Comparison of ENCODE assay signal across 1 cellular context in the genomic region with DNA sequence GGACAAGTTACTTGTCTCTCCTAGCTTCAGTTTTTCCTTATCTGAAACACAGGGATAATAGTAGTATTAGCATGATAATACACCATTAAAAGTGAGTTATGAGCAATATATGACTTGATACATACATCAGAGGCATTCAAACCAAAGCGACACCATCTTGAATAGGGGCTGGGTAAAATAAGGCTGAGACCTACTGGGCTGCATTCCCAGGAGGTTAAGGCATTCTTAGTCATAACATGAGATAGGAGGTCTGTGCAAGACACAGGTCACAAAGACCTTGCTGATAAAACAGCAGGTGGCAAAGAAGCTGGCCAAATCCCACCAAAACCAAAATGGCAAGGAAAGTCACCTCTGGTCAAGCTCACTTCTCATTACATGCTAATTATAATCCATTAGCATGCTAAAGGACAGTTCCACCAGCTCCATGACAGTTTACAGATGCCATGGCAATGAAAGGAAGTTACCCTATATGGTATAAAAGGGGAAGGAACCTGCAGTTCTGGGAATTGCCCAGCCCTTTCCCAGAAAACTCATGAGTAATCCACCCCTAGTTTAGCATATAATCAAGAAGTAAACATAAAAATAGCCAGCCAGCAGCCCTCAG.
A peak's percentile ranks its signal among the peaks of the same experiment; 100 is the strongest.
TF ChIP-seq lines count a peak whose summit lies in the region.

No MANE protein-coding gene starts in this region.

TF ChIP-seq in K562, 482 proteins besides CTCF, POLR2A, EP300 and RAD21 (continued from another document and continues in another):
- TF ChIP-seq, protein P1, sequence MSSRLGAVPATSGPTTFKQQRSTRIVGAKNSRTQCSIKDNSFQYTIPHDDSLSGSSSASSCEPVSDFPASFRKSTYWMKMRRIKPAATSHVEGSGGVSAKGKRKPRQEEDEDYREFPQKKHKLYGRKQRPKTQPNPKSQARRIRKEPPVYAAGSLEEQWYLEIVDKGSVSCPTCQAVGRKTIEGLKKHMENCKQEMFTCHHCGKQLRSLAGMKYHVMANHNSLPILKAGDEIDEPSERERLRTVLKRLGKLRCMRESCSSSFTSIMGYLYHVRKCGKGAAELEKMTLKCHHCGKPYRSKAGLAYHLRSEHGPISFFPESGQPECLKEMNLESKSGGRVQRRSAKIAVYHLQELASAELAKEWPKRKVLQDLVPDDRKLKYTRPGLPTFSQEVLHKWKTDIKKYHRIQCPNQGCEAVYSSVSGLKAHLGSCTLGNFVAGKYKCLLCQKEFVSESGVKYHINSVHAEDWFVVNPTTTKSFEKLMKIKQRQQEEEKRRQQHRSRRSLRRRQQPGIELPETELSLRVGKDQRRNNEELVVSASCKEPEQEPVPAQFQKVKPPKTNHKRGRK (tag; IDR thresholded peaks at IDR 0.05), result no peak
- TF ChIP-seq SMARCB1 (IDR thresholded peaks at IDR 0.05; ENCODE audit: insufficient read length, low read depth) (no peak), TGIF2 (CRISPR knock-in tag; IDR thresholded peaks at IDR 0.05) (no peak), ZNF311 (CRISPR knock-in tag; IDR thresholded peaks at IDR 0.05) (peak; percentile 95), C11orf30 (IDR thresholded peaks at IDR 0.05; ENCODE audit: low read depth) (no peak), ZNF644 (tag; IDR thresholded peaks at IDR 0.05; ENCODE audit: low read depth) (peak; percentile 80; the same call in 1 of the 2 replicates), DACH1 (IDR thresholded peaks at IDR 0.05; ENCODE audit: partially characterized antibody) (no peak), ZNF184 (CRISPR knock-in tag; IDR thresholded peaks at IDR 0.05) (no peak), POLR2AphosphoS2 (IDR thresholded peaks at IDR 0.05; ENCODE audit: low read length) (no peak), NCOA6 (IDR thresholded peaks at IDR 0.05) (no peak), CBFA2T2 (conservative IDR thresholded peaks at IDR 0.05) (no peak), PTRF (tag; IDR thresholded peaks at IDR 0.05) (peak; percentile 91), ZNF23 (CRISPR knock-in tag; IDR thresholded peaks at IDR 0.05) (peak; percentile 88), BDP1 (IDR thresholded peaks at IDR 0.05; ENCODE audit: insufficient read depth, insufficient read length) (no peak), HMG20A (CRISPR knock-in tag; conservative IDR thresholded peaks at IDR 0.05) (no peak), RBM34 (IDR thresholded peaks at IDR 0.05; ENCODE audit: borderline replicate concordance, insufficient read depth, low read length) (no peak), PPARD (CRISPR knock-in tag; IDR thresholded peaks at IDR 0.05) (no peak), GATAD2A (IDR thresholded peaks at IDR 0.05) (no peak), JUND (IDR thresholded peaks at IDR 0.05; ENCODE audit: borderline replicate concordance, low read depth, low read length) (peak; percentile 62; the same call in 1 of the 2 replicates), JUND (tag; IDR thresholded peaks at IDR 0.05; ENCODE audit: borderline replicate concordance, low read depth, low read length) (peak; percentile 74; the same call in 2 of the 3 replicates), CREB1 (IDR thresholded peaks at IDR 0.05) (no peak), CREB1 (CRISPR knock-in tag; IDR thresholded peaks at IDR 0.05) (no peak), ZBTB8A (IDR thresholded peaks at IDR 0.05; ENCODE audit: partially characterized antibody) (no peak), NFYB (IDR thresholded peaks at IDR 0.05; ENCODE audit: extremely low read depth, insufficient read length) (no peak), PHB (CRISPR knock-in tag; IDR thresholded peaks at IDR 0.05) (no peak), KLF1 (tag; IDR thresholded peaks at IDR 0.05) (no peak), MYNN (IDR thresholded peaks at IDR 0.05) (no peak), MYNN (CRISPR knock-in tag; IDR thresholded peaks at IDR 0.05) (no peak), SIN3B (IDR thresholded peaks at IDR 0.05; ENCODE audit: low read depth) (no peak), ILK (tag; IDR thresholded peaks at IDR 0.05; ENCODE audit: borderline replicate concordance, low read depth) (peak; percentile 60; the same call in 1 of the 2 replicates), ADNP (tag; IDR thresholded peaks at IDR 0.05) (no peak), ZNF583 (CRISPR knock-in tag; IDR thresholded peaks at IDR 0.05) (peak; percentile 81), MEF2D (tag; conservative IDR thresholded peaks at IDR 0.05; ENCODE audit: low read depth) (peak; percentile 92), DPF2 (IDR thresholded peaks at IDR 0.05) (peak; percentile 30; the same call in 1 of the 2 replicates), TEAD4 (IDR thresholded peaks at IDR 0.05; ENCODE audit: low read length) (no peak), TEAD4 (CRISPR knock-in tag; IDR thresholded peaks at IDR 0.05; ENCODE audit: borderline replicate concordance) (no peak)
- TF ChIP-seq, protein P2, sequence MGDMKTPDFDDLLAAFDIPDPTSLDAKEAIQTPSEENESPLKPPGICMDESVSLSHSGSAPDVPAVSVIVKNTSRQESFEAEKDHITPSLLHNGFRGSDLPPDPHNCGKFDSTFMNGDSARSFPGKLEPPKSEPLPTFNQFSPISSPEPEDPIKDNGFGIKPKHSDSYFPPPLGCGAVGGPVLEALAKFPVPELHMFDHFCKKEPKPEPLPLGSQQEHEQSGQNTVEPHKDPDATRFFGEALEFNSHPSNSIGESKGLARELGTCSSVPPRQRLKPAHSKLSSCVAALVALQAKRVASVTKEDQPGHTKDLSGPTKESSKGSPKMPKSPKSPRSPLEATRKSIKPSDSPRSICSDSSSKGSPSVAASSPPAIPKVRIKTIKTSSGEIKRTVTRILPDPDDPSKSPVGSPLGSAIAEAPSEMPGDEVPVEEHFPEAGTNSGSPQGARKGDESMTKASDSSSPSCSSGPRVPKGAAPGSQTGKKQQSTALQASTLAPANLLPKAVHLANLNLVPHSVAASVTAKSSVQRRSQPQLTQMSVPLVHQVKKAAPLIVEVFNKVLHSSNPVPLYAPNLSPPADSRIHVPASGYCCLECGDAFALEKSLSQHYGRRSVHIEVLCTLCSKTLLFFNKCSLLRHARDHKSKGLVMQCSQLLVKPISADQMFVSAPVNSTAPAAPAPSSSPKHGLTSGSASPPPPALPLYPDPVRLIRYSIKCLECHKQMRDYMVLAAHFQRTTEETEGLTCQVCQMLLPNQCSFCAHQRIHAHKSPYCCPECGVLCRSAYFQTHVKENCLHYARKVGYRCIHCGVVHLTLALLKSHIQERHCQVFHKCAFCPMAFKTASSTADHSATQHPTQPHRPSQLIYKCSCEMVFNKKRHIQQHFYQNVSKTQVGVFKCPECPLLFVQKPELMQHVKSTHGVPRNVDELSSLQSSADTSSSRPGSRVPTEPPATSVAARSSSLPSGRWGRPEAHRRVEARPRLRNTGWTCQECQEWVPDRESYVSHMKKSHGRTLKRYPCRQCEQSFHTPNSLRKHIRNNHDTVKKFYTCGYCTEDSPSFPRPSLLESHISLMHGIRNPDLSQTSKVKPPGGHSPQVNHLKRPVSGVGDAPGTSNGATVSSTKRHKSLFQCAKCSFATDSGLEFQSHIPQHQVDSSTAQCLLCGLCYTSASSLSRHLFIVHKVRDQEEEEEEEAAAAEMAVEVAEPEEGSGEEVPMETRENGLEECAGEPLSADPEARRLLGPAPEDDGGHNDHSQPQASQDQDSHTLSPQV (IDR thresholded peaks at IDR 0.05), result peak; percentile 63; the same call in 1 of the 2 replicates
- TF ChIP-seq, protein P3, sequence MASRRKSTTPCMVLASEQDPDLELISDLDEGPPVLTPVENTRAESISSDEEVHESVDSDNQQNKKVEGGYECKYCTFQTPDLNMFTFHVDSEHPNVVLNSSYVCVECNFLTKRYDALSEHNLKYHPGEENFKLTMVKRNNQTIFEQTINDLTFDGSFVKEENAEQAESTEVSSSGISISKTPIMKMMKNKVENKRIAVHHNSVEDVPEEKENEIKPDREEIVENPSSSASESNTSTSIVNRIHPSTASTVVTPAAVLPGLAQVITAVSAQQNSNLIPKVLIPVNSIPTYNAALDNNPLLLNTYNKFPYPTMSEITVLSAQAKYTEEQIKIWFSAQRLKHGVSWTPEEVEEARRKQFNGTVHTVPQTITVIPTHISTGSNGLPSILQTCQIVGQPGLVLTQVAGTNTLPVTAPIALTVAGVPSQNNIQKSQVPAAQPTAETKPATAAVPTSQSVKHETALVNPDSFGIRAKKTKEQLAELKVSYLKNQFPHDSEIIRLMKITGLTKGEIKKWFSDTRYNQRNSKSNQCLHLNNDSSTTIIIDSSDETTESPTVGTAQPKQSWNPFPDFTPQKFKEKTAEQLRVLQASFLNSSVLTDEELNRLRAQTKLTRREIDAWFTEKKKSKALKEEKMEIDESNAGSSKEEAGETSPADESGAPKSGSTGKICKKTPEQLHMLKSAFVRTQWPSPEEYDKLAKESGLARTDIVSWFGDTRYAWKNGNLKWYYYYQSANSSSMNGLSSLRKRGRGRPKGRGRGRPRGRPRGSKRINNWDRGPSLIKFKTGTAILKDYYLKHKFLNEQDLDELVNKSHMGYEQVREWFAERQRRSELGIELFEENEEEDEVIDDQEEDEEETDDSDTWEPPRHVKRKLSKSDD (conservative IDR thresholded peaks at IDR 0.05; ENCODE audit: low read length), result no peak
- TF ChIP-seq, protein P4, sequence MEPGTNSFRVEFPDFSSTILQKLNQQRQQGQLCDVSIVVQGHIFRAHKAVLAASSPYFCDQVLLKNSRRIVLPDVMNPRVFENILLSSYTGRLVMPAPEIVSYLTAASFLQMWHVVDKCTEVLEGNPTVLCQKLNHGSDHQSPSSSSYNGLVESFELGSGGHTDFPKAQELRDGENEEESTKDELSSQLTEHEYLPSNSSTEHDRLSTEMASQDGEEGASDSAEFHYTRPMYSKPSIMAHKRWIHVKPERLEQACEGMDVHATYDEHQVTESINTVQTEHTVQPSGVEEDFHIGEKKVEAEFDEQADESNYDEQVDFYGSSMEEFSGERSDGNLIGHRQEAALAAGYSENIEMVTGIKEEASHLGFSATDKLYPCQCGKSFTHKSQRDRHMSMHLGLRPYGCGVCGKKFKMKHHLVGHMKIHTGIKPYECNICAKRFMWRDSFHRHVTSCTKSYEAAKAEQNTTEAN (CRISPR knock-in tag; IDR thresholded peaks at IDR 0.05), result no peak
- TF ChIP-seq, protein P5, sequence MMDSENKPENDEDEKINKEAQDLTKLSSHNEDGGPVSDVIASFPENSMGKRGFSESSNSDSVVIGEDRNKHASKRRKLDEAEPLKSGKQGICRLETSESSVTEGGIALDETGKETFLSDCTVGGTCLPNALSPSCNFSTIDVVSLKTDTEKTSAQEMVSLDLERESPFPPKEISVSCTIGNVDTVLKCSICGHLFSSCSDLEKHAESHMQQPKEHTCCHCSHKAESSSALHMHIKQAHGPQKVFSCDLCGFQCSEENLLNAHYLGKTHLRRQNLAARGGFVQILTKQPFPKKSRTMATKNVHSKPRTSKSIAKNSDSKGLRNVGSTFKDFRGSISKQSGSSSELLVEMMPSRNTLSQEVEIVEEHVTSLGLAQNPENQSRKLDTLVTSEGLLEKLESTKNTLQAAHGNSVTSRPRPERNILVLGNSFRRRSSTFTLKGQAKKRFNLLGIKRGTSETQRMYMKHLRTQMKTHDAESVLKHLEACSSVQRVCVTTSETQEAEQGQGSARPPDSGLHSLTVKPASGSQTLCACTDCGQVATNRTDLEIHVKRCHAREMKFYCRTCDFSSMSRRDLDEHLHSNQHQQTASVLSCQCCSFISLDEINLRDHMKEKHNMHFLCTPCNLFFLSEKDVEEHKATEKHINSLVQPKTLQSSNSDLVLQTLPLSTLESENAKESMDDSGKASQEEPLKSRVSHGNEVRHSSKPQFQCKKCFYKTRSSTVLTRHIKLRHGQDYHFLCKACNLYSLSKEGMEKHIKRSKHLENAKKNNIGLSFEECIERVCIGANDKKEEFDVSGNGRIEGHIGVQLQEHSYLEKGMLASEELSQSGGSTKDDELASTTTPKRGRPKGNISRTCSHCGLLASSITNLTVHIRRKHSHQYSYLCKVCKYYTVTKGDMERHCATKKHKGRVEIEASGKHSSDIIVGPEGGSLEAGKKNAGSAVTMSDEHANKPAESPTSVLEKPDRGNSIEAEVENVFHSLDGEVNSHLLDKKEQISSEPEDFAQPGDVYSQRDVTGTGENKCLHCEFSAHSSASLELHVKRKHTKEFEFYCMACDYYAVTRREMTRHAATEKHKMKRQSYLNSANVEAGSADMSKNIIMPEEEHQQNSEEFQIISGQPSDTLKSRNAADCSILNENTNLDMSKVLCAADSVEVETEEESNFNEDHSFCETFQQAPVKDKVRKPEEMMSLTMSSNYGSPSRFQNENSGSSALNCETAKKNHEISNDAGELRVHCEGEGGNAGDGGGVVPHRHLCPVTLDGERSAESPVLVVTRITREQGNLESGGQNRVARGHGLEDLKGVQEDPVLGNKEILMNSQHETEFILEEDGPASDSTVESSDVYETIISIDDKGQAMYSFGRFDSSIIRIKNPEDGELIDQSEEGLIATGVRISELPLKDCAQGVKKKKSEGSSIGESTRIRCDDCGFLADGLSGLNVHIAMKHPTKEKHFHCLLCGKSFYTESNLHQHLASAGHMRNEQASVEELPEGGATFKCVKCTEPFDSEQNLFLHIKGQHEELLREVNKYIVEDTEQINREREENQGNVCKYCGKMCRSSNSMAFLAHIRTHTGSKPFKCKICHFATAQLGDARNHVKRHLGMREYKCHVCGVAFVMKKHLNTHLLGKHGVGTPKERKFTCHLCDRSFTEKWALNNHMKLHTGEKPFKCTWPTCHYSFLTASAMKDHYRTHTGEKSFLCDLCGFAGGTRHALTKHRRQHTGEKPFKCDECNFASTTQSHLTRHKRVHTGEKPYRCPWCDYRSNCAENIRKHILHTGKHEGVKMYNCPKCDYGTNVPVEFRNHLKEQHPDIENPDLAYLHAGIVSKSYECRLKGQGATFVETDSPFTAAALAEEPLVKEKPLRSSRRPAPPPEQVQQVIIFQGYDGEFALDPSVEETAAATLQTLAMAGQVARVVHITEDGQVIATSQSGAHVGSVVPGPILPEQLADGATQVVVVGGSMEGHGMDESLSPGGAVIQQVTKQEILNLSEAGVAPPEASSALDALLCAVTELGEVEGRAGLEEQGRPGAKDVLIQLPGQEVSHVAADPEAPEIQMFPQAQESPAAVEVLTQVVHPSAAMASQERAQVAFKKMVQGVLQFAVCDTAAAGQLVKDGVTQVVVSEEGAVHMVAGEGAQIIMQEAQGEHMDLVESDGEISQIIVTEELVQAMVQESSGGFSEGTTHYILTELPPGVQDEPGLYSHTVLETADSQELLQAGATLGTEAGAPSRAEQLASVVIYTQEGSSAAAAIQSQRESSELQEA (IDR thresholded peaks at IDR 0.05; ENCODE audit: low read depth), result no peak
- TF ChIP-seq, protein P6, sequence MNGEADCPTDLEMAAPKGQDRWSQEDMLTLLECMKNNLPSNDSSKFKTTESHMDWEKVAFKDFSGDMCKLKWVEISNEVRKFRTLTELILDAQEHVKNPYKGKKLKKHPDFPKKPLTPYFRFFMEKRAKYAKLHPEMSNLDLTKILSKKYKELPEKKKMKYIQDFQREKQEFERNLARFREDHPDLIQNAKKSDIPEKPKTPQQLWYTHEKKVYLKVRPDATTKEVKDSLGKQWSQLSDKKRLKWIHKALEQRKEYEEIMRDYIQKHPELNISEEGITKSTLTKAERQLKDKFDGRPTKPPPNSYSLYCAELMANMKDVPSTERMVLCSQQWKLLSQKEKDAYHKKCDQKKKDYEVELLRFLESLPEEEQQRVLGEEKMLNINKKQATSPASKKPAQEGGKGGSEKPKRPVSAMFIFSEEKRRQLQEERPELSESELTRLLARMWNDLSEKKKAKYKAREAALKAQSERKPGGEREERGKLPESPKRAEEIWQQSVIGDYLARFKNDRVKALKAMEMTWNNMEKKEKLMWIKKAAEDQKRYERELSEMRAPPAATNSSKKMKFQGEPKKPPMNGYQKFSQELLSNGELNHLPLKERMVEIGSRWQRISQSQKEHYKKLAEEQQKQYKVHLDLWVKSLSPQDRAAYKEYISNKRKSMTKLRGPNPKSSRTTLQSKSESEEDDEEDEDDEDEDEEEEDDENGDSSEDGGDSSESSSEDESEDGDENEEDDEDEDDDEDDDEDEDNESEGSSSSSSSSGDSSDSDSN (IDR thresholded peaks at IDR 0.05; ENCODE audit: borderline replicate concordance in 1 of 2, low read depth in 2 of 2, low read length in 2 of 2), result no peak
